19 cellular contexts compared by ENCODE assay signal in the genomic region with DNA sequence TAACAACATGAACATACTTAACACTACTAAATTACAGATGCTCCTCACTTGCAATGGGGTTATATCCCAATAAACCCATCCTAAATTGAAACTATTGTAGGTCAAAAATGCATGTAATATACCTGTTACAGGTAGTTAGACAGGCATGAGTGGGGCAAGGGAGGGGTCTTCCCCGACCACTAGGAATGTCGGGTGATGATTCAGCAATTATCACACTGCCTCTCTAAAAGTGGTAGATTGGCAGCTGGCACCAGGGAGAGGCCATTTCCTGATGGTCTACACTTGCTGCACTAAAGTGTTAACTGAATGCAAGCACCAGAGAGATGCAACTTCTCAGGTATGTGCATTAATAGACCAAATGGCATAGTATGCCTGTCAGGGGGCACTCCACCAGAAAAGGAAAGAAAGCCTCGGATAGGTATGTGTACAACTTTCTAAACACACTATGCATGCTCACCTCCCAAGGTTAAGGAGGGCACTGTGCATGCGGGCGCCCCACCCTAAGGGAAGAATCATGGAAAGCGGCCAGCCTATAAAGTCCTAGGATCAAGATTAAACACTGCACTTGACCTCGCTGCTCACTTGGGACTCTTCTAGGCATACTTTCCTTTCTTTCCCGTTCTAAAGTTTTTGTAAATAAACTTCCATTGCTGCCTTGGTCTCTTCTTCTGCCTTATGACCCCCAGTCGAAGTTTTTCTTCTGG. TPM values are rescaled to one million over a fixed set of nuclear protein-coding genes. Genes with fewer than 3 reads are reported as not detected.
DNase-seq lines count a peak whose midpoint lies in the region; ATAC-seq, FAIRE-seq and TF ChIP-seq lines count a peak whose summit lies in the region.
"Had no signal": no experiment of that assay in that cellular context is flagged by ENCODE, and none has a peak within 500 bp of the region (broad histone marks: within the 10 kb centered on the region; RNA-seq: fewer than 3 reads in every experiment).

No MANE protein-coding gene starts in this region.

- DNase-seq in A549 (ENCODE audit: low read depth in 1 of 2, low spot score in 1 of 2) (no peak), D721Med (ENCODE audit: insufficient read length, low spot score) (no peak), colonic mucosa (peak; percentile 63), mucosa of descending colon (peak in 1 of 3 donors; percentile 28), upper lobe of right lung (no peak), sigmoid colon (no peak)
- DNase-seq in activated CD4-positive, alpha-beta T cell treated with anti-CD3 and anti-CD28 coated beads, Interleukin-2, amount 50 U/mL, for 1 hour: no peak
- DNase-seq: 8988T; C1 segment of cervical spinal cord; CD4-positive, alpha-beta memory T cell; DMS153; DND-41; H9 had no signal

- TF ChIP-seq RAD21 in A549 (conservative IDR thresholded peaks at IDR 0.05 in 1 of 2, IDR thresholded peaks at IDR 0.05 in 1 of 2): no peak

- no peak for TF ChIP-seq POLR2A in A549 (IDR thresholded peaks at IDR 0.05; ENCODE audit: low read length)
- TF ChIP-seq POLR2A in sigmoid colon (IDR thresholded peaks at IDR 0.05): no peak

- WGBS in A549 (ENCODE audit: missing lambda C conversion rate): 81% methylated on average over 9 of the region's 9 CpGs
- 78 to 91% methylated on average over 9 of the region's 9 CpGs for WGBS in sigmoid colon, 2 donors

- H3K27ac ChIP-seq in A549 (no peak overlapping the region), colonic mucosa (no peak overlapping the region), upper lobe of right lung (no peak overlapping the region), sigmoid colon (no peak overlapping the region)

- no peaks in the 10 kb centered on the region for H3K36me3 ChIP-seq in colonic mucosa
- H3K36me3 ChIP-seq in mucosa of descending colon (ENCODE audit: low read depth): no peaks in the 10 kb centered on the region
- H3K36me3 ChIP-seq in upper lobe of right lung: peaks cover 19% of the 10 kb centered on the region
- peaks cover 0 to 22% (median 0%) of the 10 kb centered on the region in 4 donors for H3K36me3 ChIP-seq in sigmoid colon

- no peak overlapping the region for H3K4me2 ChIP-seq in A549
- H3K4me2 ChIP-seq: GM23338 had no signal

- POLR2A ChIA-PET in A549 (lab: Yijun Ruan, JAX): no interaction called here

- ATAC-seq in A549: no peak
- peak; percentile 7 for ATAC-seq in mucosa of descending colon
- no peak for ATAC-seq in upper lobe of right lung
- ATAC-seq in GM18520 (IDR thresholded peaks at IDR 0.05; ENCODE audit: unreplicated experiment): no peak
- ATAC-seq: GM23338, HCT116 had no signal

- H3K27me3 ChIP-seq in colonic mucosa: no peaks in the 10 kb centered on the region
- no peaks in the 10 kb centered on the region for H3K27me3 ChIP-seq in upper lobe of right lung
- no peaks in the 10 kb centered on the region for H3K27me3 ChIP-seq in sigmoid colon

- no peaks in the 10 kb centered on the region for H3K4me1 ChIP-seq in A549
- H3K4me1 ChIP-seq in colonic mucosa: no peaks in the 10 kb centered on the region
- no peaks in the 10 kb centered on the region for H3K4me1 ChIP-seq in mucosa of descending colon (ENCODE audit: low read depth)
- no peaks in the 10 kb centered on the region for H3K4me1 ChIP-seq in upper lobe of right lung
- no peaks in the 10 kb centered on the region for H3K4me1 ChIP-seq in sigmoid colon

- CTCF ChIA-PET in A549 (lab: Yijun Ruan, JAX): no interaction called here

- intact Hi-C loops in colonic mucosa (cut with DNase I) (no loop called here), mucosa of descending colon (cut with DNase I, micrococcal nuclease) (no loop called here), upper lobe of right lung (cut with DNase I) (no loop called here), sigmoid colon (cut with DNase I) (no loop called here)

- TF ChIP-seq CTCF in A549 (IDR thresholded peaks at IDR 0.05): no peak
- TF ChIP-seq CTCF in D721Med (IDR thresholded peaks at IDR 0.05; ENCODE audit: insufficient read depth, missing control alignments): no peak
- no peak for TF ChIP-seq CTCF in colonic mucosa (IDR thresholded peaks at IDR 0.05)
- no peak for TF ChIP-seq CTCF in mucosa of descending colon (IDR thresholded peaks at IDR 0.05)
- no peak for TF ChIP-seq CTCF in upper lobe of right lung (IDR thresholded peaks at IDR 0.05)
- no peak for TF ChIP-seq CTCF in sigmoid colon (IDR thresholded peaks at IDR 0.05)

- no peak for FAIRE-seq in A549 (lab: Jason Lieb, UNC)
- peak; percentile 80 for FAIRE-seq in D721Med (lab: Jason Lieb, UNC)
- FAIRE-seq: G401.6, GM12892, GM19239 had no signal

- TF ChIP-seq EP300 in A549 (IDR thresholded peaks at IDR 0.05) (no peak), sigmoid colon (IDR thresholded peaks at IDR 0.05) (no peak)

- H3K9ac ChIP-seq in colonic mucosa (ENCODE audit: low read depth in 2 of 2, low read length in 2 of 2): no peak overlapping the region

- H3K9me3 ChIP-seq in A549: no peaks in the 10 kb centered on the region
- H3K9me3 ChIP-seq in colonic mucosa: no peaks in the 10 kb centered on the region
- H3K9me3 ChIP-seq in mucosa of descending colon: no peaks in the 10 kb centered on the region
- H3K9me3 ChIP-seq in upper lobe of right lung: no peaks in the 10 kb centered on the region
- no peaks in the 10 kb centered on the region for H3K9me3 ChIP-seq in sigmoid colon

- H3K4me3 ChIP-seq in A549 (no peak overlapping the region), colonic mucosa (no peak overlapping the region), mucosa of descending colon (no peak overlapping the region), upper lobe of right lung (no peak overlapping the region), sigmoid colon (no peak overlapping the region)
- H3K4me3 ChIP-seq: GM23338 had no signal

TF ChIP-seq in A549, 52 proteins besides CTCF, POLR2A, EP300 and RAD21:
- TF ChIP-seq MAFK (IDR thresholded peaks at IDR 0.05; ENCODE audit: partially characterized antibody) (peak; percentile 53), KDM5A (IDR thresholded peaks at IDR 0.05) (no peak)
TF ChIP-seq in A549: peak in this region for 1.

RNA-seq across cellular contexts. Expression of a gene that starts 35.6 kb away (rescaled TPM):
- 27.6 and 37.0 TPM in 2 replicates for polyA plus RNA-seq in A549 (2011; rRNA removed)
- polyA plus RNA-seq in A549 (2012; cell fraction: cytosol; rRNA removed): 4.6 and 4.7 TPM in 2 replicates
- polyA plus RNA-seq in A549 (2012; cell fraction: nucleus; rRNA removed): 2.2 and 4.5 TPM in 2 replicates
- polyA plus RNA-seq in A549 (2017; fragmentation: RNase III; extraction: RNeasy Plus Mini Kit Qiagen cat#74134 plus additional on column Dnase treatment): 12.9 to 13.6 TPM (median 13.0 TPM) in 3 replicates
- polyA minus RNA-seq in A549 (2011; rRNA and poly(A)+ RNA removed): 38.8 and 50.4 TPM in 2 replicates
- total RNA-seq in colonic mucosa: 10 to 100 TPM; 30.1 to 37.9 TPM
- total RNA-seq in mucosa of descending colon: 10 to 100 TPM; 29.5 to 40.4 (median 36.3) TPM
- total RNA-seq in upper lobe of right lung: 25.2 TPM
- total RNA-seq in sigmoid colon: 10 to 100 TPM; 18.4 to 23.2 (median 19.8) TPM
- 1 to 10 TPM; 3.0 to 9.0 (median 3.5) TPM for polyA plus RNA-seq in sigmoid colon

RNA-seq across cellular contexts. Expression of a gene that starts 35.8 kb away (rescaled TPM):
- polyA plus RNA-seq in A549 (2011; rRNA removed): 17.5 and 28.6 TPM in 2 replicates
- 3.5 and 4.6 TPM in 2 replicates for polyA plus RNA-seq in A549 (2012; cell fraction: cytosol; rRNA removed)
- 5.9 and 8.8 TPM in 2 replicates for polyA plus RNA-seq in A549 (2012; cell fraction: nucleus; rRNA removed)
- polyA plus RNA-seq in A549 (2017; fragmentation: RNase III; extraction: RNeasy Plus Mini Kit Qiagen cat#74134 plus additional on column Dnase treatment): 11.5 to 14.3 TPM (median 13.5 TPM) in 3 replicates
- 33.5 and 54.8 TPM in 2 replicates for polyA minus RNA-seq in A549 (2011; rRNA and poly(A)+ RNA removed)
- 10 to 100 TPM; 38.9 to 56.9 TPM for total RNA-seq in colonic mucosa
- total RNA-seq in mucosa of descending colon: 10 to 100 TPM; 39.0 to 60.2 (median 51.2) TPM
- 30.0 TPM for total RNA-seq in upper lobe of right lung
- total RNA-seq in sigmoid colon: 10 to 100 TPM; 19.3 to 28.8 (median 25.3) TPM
- polyA plus RNA-seq in sigmoid colon: 10 to 100 TPM in 1 of 3 donors, 1 to 10 TPM in 2; 6.6 to 17.6 (median 9.0) TPM
